In genomic region chr9:12195456-12195855, GRCh38 we compare ENCODE assay signal across 25 cellular contexts.
"Had no signal": no experiment of that assay in that cellular context is flagged by ENCODE, and none has a peak within 500 bp of the region (broad histone marks: within the 10 kb centered on the region; RNA-seq: fewer than 3 reads in every experiment).

No MANE protein-coding gene starts in this region.

- H3K27me3 Mint-ChIP-seq: naive thymus-derived CD4-positive, alpha-beta T cell; stimulated activated memory B cell treated with anti-CD40 and anti-IgM and Interleukin-4, amounts not matched to agents 10 μg/mL and 1 μg/mL and 100 μg/mL, for 72 hours had no signal

- ATAC-seq: gastrocnemius medialis; heart left ventricle; left cardiac atrium; left lung; naive thymus-derived CD4-positive, alpha-beta T cell; psoas muscle; right cardiac atrium; stimulated activated memory B cell treated with anti-CD40 and anti-IgM and Interleukin-4, amounts not matched to agents 10 μg/mL and 1 μg/mL and 100 μg/mL, for 72 hours; stimulated activated naive CD8-positive, alpha-beta T cell treated with anti-CD3 and anti-CD28 coated beads, Interleukin-15, Interleukin-2, amounts not matched to agents 100 U/mL and 50 U/mL, for 24 hours had no signal

- H3K27ac Mint-ChIP-seq: naive thymus-derived CD4-positive, alpha-beta T cell; nephron; stimulated activated memory B cell treated with anti-CD40 and anti-IgM and Interleukin-4, amounts not matched to agents 10 μg/mL and 1 μg/mL and 100 μg/mL, for 72 hours had no signal

- H3K4me1 Mint-ChIP-seq: naive thymus-derived CD4-positive, alpha-beta T cell; nephron; stimulated activated memory B cell treated with anti-CD40 and anti-IgM and Interleukin-4, amounts not matched to agents 10 μg/mL and 1 μg/mL and 100 μg/mL, for 72 hours had no signal

- DNase-seq: dermis blood vessel endothelial cell; effector memory CD4-positive, alpha-beta T cell; foreskin fibroblast; gastrocnemius medialis; heart left ventricle; left cardiac atrium; left lung; mesenchymal stem cell; midbrain; naive thymus-derived CD4-positive, alpha-beta T cell; occipital lobe; ovary; posterior cingulate gyrus; psoas muscle; right cardiac atrium; sigmoid colon; spleen; stimulated activated CD4-positive, alpha-beta T cell treated with anti-CD3 and anti-CD28 coated beads, Interleukin-4, amount 100 ng/mL, for 4 hours; stimulated activated naive CD8-positive, alpha-beta T cell treated with anti-CD3 and anti-CD28 coated beads, Interleukin-15, Interleukin-2, amounts not matched to agents 100 U/mL and 50 U/mL, for 24 hours; substantia nigra; testis; tibial artery; upper lobe of left lung had no signal

- H3K36me3 Mint-ChIP-seq: naive thymus-derived CD4-positive, alpha-beta T cell; stimulated activated memory B cell treated with anti-CD40 and anti-IgM and Interleukin-4, amounts not matched to agents 10 μg/mL and 1 μg/mL and 100 μg/mL, for 72 hours had no signal

- H3K9me3 Mint-ChIP-seq: nephron had no signal

- H3K4me3 Mint-ChIP-seq: naive thymus-derived CD4-positive, alpha-beta T cell; nephron; stimulated activated memory B cell treated with anti-CD40 and anti-IgM and Interleukin-4, amounts not matched to agents 10 μg/mL and 1 μg/mL and 100 μg/mL, for 72 hours had no signal
